In genomic region chr6:79630400-79630882, GRCh38 we compare ENCODE assay signal across 1 cellular context.
TF ChIP-seq lines count a peak whose summit lies in the region.

No MANE protein-coding gene starts in this region.

TF ChIP-seq in SK-N-SH, 30 proteins besides CTCF, POLR2A, EP300 and RAD21 (continued from another document):
- TF ChIP-seq USF1 (IDR thresholded peaks at IDR 0.05; ENCODE audit: borderline replicate concordance, low read depth) (no peak), RXRA (IDR thresholded peaks at IDR 0.05; ENCODE audit: borderline replicate concordance, low read depth) (no peak), MAX (IDR thresholded peaks at IDR 0.05; ENCODE audit: low read depth) (no peak), GABPA (IDR thresholded peaks at IDR 0.05; ENCODE audit: low read depth) (no peak)
